Comparison of ENCODE assay signal across 8 cellular contexts in genomic region chr1:212981571-212982328, GRCh38. TPM values are rescaled to one million over a fixed set of nuclear protein-coding genes. Genes with fewer than 3 reads are reported as not detected.
DNase-seq lines count a peak whose midpoint lies in the region; ATAC-seq, FAIRE-seq and TF ChIP-seq lines count a peak whose summit lies in the region.

No MANE protein-coding gene starts in this region.

- H3K36me3 ChIP-seq in mesenchymal stem cell (ENCODE audit: control insufficient read depth in 1 of 2, insufficient read depth in 2 of 2, low read depth in 1 of 2, low read length in 2 of 2): peaks cover 0 to 2% of the 10 kb centered on the region in 2 experiments

- H3K4ac ChIP-seq in mesenchymal stem cell (ENCODE audit: low read depth in 1 of 2, low read length in 2 of 2): no peak overlapping the region

- FAIRE-seq in GM12892 (lab: Jason Lieb, UNC): no peak

- TF ChIP-seq POLR2A in GM12892 (IDR thresholded peaks at IDR 0.05; ENCODE audit: low read depth, low read length): no peak

- H2AFZ ChIP-seq in mesenchymal stem cell (ENCODE audit: low read depth, low read length): no peak overlapping the region

- no peaks in the 10 kb centered on the region for H3K9me3 Mint-ChIP-seq in activated CD8-positive, alpha-beta memory T cell treated with anti-CD3 and anti-CD28 coated beads, Interleukin-2, amount 10 ng/mL, durations not matched to agents 7 days and 5 days (ENCODE audit: low read depth)
- no peaks in the 10 kb centered on the region for H3K9me3 Mint-ChIP-seq in activated CD8-positive, alpha-beta T cell treated with anti-CD3 and anti-CD28 coated beads, Interleukin-2, amount 10 ng/mL, durations not matched to agents 7 days and 5 days (ENCODE audit: insufficient read depth)
- no peaks in the 10 kb centered on the region for H3K9me3 Mint-ChIP-seq in stimulated activated memory B cell treated with anti-CD40 and anti-IgM and Interleukin-4, amounts not matched to agents 10 μg/mL and 1 μg/mL and 100 μg/mL, for 72 hours

- H3K27me3 Mint-ChIP-seq in activated CD8-positive, alpha-beta memory T cell treated with anti-CD3 and anti-CD28 coated beads, Interleukin-2, amount 10 ng/mL, durations not matched to agents 7 days and 5 days: no peaks in the 10 kb centered on the region
- H3K27me3 Mint-ChIP-seq in activated CD8-positive, alpha-beta T cell treated with anti-CD3 and anti-CD28 coated beads, Interleukin-2, amount 10 ng/mL, durations not matched to agents 7 days and 5 days (ENCODE audit: low read depth): no peaks in the 10 kb centered on the region
- peaks cover 5% of the 10 kb centered on the region for H3K27me3 Mint-ChIP-seq in stimulated activated memory B cell treated with anti-CD40 and anti-IgM and Interleukin-4, amounts not matched to agents 10 μg/mL and 1 μg/mL and 100 μg/mL, for 72 hours

- POLR2A ChIA-PET in activated CD8-positive, alpha-beta T cell treated with anti-CD3 and anti-CD28 coated beads, Interleukin-2, amount 10 ng/mL, durations not matched to agents 7 days and 5 days (lab: Charles Lee): no interaction called here

- H3K4me1 ChIP-seq in mesenchymal stem cell (ENCODE audit: control insufficient read depth, insufficient read depth, low read depth, low read length): peaks cover 7% of the 10 kb centered on the region

- no peak overlapping the region for H3K23ac ChIP-seq in mesenchymal stem cell (ENCODE audit: low read length in 2 of 2)

- H3K4me1 Mint-ChIP-seq in activated CD8-positive, alpha-beta memory T cell treated with anti-CD3 and anti-CD28 coated beads, Interleukin-2, amount 10 ng/mL, durations not matched to agents 7 days and 5 days: peaks cover 61% of the 10 kb centered on the region
- peaks cover 12% of the 10 kb centered on the region for H3K4me1 Mint-ChIP-seq in activated CD8-positive, alpha-beta T cell treated with anti-CD3 and anti-CD28 coated beads, Interleukin-2, amount 10 ng/mL, durations not matched to agents 7 days and 5 days (ENCODE audit: low read depth)
- peaks cover 41% of the 10 kb centered on the region for H3K4me1 Mint-ChIP-seq in stimulated activated memory B cell treated with anti-CD40 and anti-IgM and Interleukin-4, amounts not matched to agents 10 μg/mL and 1 μg/mL and 100 μg/mL, for 72 hours

- no peak overlapping the region for H3K14ac ChIP-seq in mesenchymal stem cell (ENCODE audit: low read length in 2 of 2)

- H4K8ac ChIP-seq in mesenchymal stem cell (ENCODE audit: low read length): no peak overlapping the region

- H3K4me3 ChIP-seq in mesenchymal stem cell (ENCODE audit: insufficient read depth in 1 of 2, low read depth in 1 of 2, low read length in 2 of 2): no peak overlapping the region

- peak overlapping the region; percentile 72 for H3K27ac Mint-ChIP-seq in activated CD8-positive, alpha-beta memory T cell treated with anti-CD3 and anti-CD28 coated beads, Interleukin-2, amount 10 ng/mL, durations not matched to agents 7 days and 5 days
- H3K27ac Mint-ChIP-seq in activated CD8-positive, alpha-beta T cell treated with anti-CD3 and anti-CD28 coated beads, Interleukin-2, amount 10 ng/mL, durations not matched to agents 7 days and 5 days: no peak overlapping the region
- H3K27ac Mint-ChIP-seq in stimulated activated memory B cell treated with anti-CD40 and anti-IgM and Interleukin-4, amounts not matched to agents 10 μg/mL and 1 μg/mL and 100 μg/mL, for 72 hours: peak overlapping the region; percentile 52

- no peak overlapping the region for H3K4me2 ChIP-seq in mesenchymal stem cell (ENCODE audit: low read length, poor library complexity, severe bottlenecking)

- CTCF ChIA-PET in activated CD8-positive, alpha-beta memory T cell treated with anti-CD3 and anti-CD28 coated beads, Interleukin-2, amount 10 ng/mL, durations not matched to agents 7 days and 5 days (lab: Charles Lee): interaction anchor here (0.8 kb wide), 2 partner anchors 13 to 317 kb away, joined by 3 to 4 read pairs; no protein-coding TSS in a partner anchor
- CTCF ChIA-PET in activated CD8-positive, alpha-beta T cell treated with anti-CD3 and anti-CD28 coated beads, Interleukin-2, amount 10 ng/mL, durations not matched to agents 7 days and 5 days (lab: Charles Lee): interaction anchor here (1.2 to 2.6 kb wide), 2 partner anchors 13 to 14 kb away, joined by 4 to 7 read pairs; no protein-coding TSS in a partner anchor

- no peak overlapping the region for H2BK12ac ChIP-seq in mesenchymal stem cell (ENCODE audit: low read length in 2 of 2)

- H3K27me3 ChIP-seq in mesenchymal stem cell (ENCODE audit: control insufficient read depth in 1 of 2, insufficient read depth in 1 of 2, low read length in 2 of 2): peaks cover 0 to 75% of the 10 kb centered on the region in 2 experiments

- H3K9ac ChIP-seq in mesenchymal stem cell (ENCODE audit: low read length): no peak overlapping the region

- peak; percentile 50 for ATAC-seq in activated CD8-positive, alpha-beta memory T cell treated with anti-CD3 and anti-CD28 coated beads, Interleukin-2, amount 10 ng/mL, durations not matched to agents 7 days and 5 days
- ATAC-seq in HG03097 (IDR thresholded peaks at IDR 0.05; ENCODE audit: low FRiP score, unreplicated experiment): peak; percentile 70
- ATAC-seq in activated CD8-positive, alpha-beta T cell treated with anti-CD3 and anti-CD28 coated beads, Interleukin-2, amount 10 ng/mL, durations not matched to agents 7 days and 5 days: peak; percentile 58
- peak; percentile 49 for ATAC-seq in stimulated activated memory B cell treated with anti-CD40 and anti-IgM and Interleukin-4, amounts not matched to agents 10 μg/mL and 1 μg/mL and 100 μg/mL, for 72 hours

- H3K79me1 ChIP-seq in mesenchymal stem cell (replicated peaks; ENCODE audit: low read length, poor library complexity, severe bottlenecking): no peaks in the 10 kb centered on the region

- no peak overlapping the region for H2BK15ac ChIP-seq in mesenchymal stem cell (ENCODE audit: low read depth, poor library complexity, severe bottlenecking)

- DNase-seq in activated CD8-positive, alpha-beta memory T cell treated with anti-CD3 and anti-CD28 coated beads, Interleukin-2, amount 10 ng/mL, durations not matched to agents 7 days and 5 days: peak; percentile 70
- no peak for DNase-seq in activated CD8-positive, alpha-beta memory T cell treated with anti-CD3 and anti-CD28 coated beads, Interleukin-2, amount 50 U/mL, for 48 hours
- DNase-seq in activated CD8-positive, alpha-beta T cell treated with anti-CD3 and anti-CD28 coated beads, Interleukin-2, amount 10 ng/mL, durations not matched to agents 7 days and 5 days: no peak
- no peak for DNase-seq in cerebellum (ENCODE audit: low spot score)
- no peak for DNase-seq in mesenchymal stem cell
- no peak for DNase-seq in GM12892 (ENCODE audit: insufficient read length)

- H2AK5ac ChIP-seq in mesenchymal stem cell (ENCODE audit: low read length, severe bottlenecking): no peak overlapping the region

- H2BK120ac ChIP-seq in mesenchymal stem cell (ENCODE audit: low read depth, low read length): no peak overlapping the region

- H3K18ac ChIP-seq in mesenchymal stem cell (ENCODE audit: low read depth in 1 of 2, low read length in 2 of 2): no peak overlapping the region

- no peak overlapping the region for H4K91ac ChIP-seq in mesenchymal stem cell (ENCODE audit: low read length)

- H2BK5ac ChIP-seq in mesenchymal stem cell (ENCODE audit: low read depth, low read length, poor library complexity, severe bottlenecking): no peak overlapping the region

- H3K27ac ChIP-seq in mesenchymal stem cell (ENCODE audit: low read length, poor library complexity, severe bottlenecking): no peak overlapping the region

- 88% methylated on average over 10 of the region's 13 CpGs for WGBS in mesenchymal stem cell

- H3K4me3 Mint-ChIP-seq in activated CD8-positive, alpha-beta memory T cell treated with anti-CD3 and anti-CD28 coated beads, Interleukin-2, amount 10 ng/mL, durations not matched to agents 7 days and 5 days: no peak overlapping the region
- H3K4me3 Mint-ChIP-seq in activated CD8-positive, alpha-beta T cell treated with anti-CD3 and anti-CD28 coated beads, Interleukin-2, amount 10 ng/mL, durations not matched to agents 7 days and 5 days: no peak overlapping the region
- H3K4me3 Mint-ChIP-seq in stimulated activated memory B cell treated with anti-CD40 and anti-IgM and Interleukin-4, amounts not matched to agents 10 μg/mL and 1 μg/mL and 100 μg/mL, for 72 hours: no peak overlapping the region

- H3K36me3 Mint-ChIP-seq in activated CD8-positive, alpha-beta memory T cell treated with anti-CD3 and anti-CD28 coated beads, Interleukin-2, amount 10 ng/mL, durations not matched to agents 7 days and 5 days: peaks cover under 1% of the 10 kb centered on the region
- no peaks in the 10 kb centered on the region for H3K36me3 Mint-ChIP-seq in activated CD8-positive, alpha-beta T cell treated with anti-CD3 and anti-CD28 coated beads, Interleukin-2, amount 10 ng/mL, durations not matched to agents 7 days and 5 days (ENCODE audit: low read depth)
- no peaks in the 10 kb centered on the region for H3K36me3 Mint-ChIP-seq in stimulated activated memory B cell treated with anti-CD40 and anti-IgM and Interleukin-4, amounts not matched to agents 10 μg/mL and 1 μg/mL and 100 μg/mL, for 72 hours

- no peaks in the 10 kb centered on the region for H3K9me3 ChIP-seq in mesenchymal stem cell (ENCODE audit: control insufficient read depth, low read length)

RNA-seq across cellular contexts. Expression of gene VASH2, which starts 31.4 kb away (rescaled TPM):
- total RNA-seq in activated CD8-positive, alpha-beta memory T cell treated with anti-CD3 and anti-CD28 coated beads, Interleukin-2, amount 10 ng/mL, durations not matched to agents 7 days and 5 days: under 1 TPM; 0.73 to 0.79 TPM
- total RNA-seq in activated CD8-positive, alpha-beta T cell treated with anti-CD3 and anti-CD28 coated beads, Interleukin-2, amount 10 ng/mL, durations not matched to agents 7 days and 5 days: under 1 TPM; 0.16 to 0.21 TPM
- 52.3 TPM for total RNA-seq in cerebellum
- polyA plus RNA-seq in mesenchymal stem cell (2013, experiment 1 of 2): 0.77 TPM
- 0.64 TPM for polyA plus RNA-seq in mesenchymal stem cell (2013, experiment 2 of 2)
- polyA plus RNA-seq in GM12892 (2012; ENCODE audit: missing spikeins): 35.6 TPM

RNA-seq across cellular contexts. Expression of gene ANGEL2, which starts 33.9 kb away (rescaled TPM):
- total RNA-seq in activated CD8-positive, alpha-beta memory T cell treated with anti-CD3 and anti-CD28 coated beads, Interleukin-2, amount 10 ng/mL, durations not matched to agents 7 days and 5 days: 10 to 100 TPM; 44.2 to 56.4 TPM
- 10 to 100 TPM; 39.6 to 41.5 TPM for total RNA-seq in activated CD8-positive, alpha-beta T cell treated with anti-CD3 and anti-CD28 coated beads, Interleukin-2, amount 10 ng/mL, durations not matched to agents 7 days and 5 days
- total RNA-seq in cerebellum: 71.0 TPM
- polyA plus RNA-seq in mesenchymal stem cell (2013, experiment 1 of 2): 13.6 TPM
- 15.4 TPM for polyA plus RNA-seq in mesenchymal stem cell (2013, experiment 2 of 2)
- polyA plus RNA-seq in GM12892 (2012; ENCODE audit: missing spikeins): 27.5 TPM

Comparison
In these comparisons a context has a peak if more than half of its experiments do, and no peak if none do; other contexts are left out.
1. RNA of gene VASH2, which starts 31.4 kb away (total RNA-seq): 52.3 TPM in cerebellum (single experiment); 0.73 to 0.79 TPM in activated CD8-positive, alpha-beta memory T cell treated with anti-CD3 and anti-CD28 coated beads, Interleukin-2, amount 10 ng/mL, durations not matched to agents 7 days and 5 days and 0.16 to 0.21 TPM in activated CD8-positive, alpha-beta T cell treated with anti-CD3 and anti-CD28 coated beads, Interleukin-2, amount 10 ng/mL, durations not matched to agents 7 days and 5 days; every median in the first group is over 10 times any median in the second.
2. Peak in every context shown above with its lines, with median percentiles within 50 percentile points of each other: ATAC-seq.